Comparison of ENCODE assay signal across 8 cellular contexts in genomic region chr11:66841861-66842260, GRCh38. TPM values are rescaled to one million over a fixed set of nuclear protein-coding genes. Genes with fewer than 3 reads are reported as not detected.
DNase-seq lines count a peak whose midpoint lies in the region; ATAC-seq and TF ChIP-seq lines count a peak whose summit lies in the region.

No MANE protein-coding gene starts in this region.

- TF ChIP-seq EP300 in neural cell (conservative IDR thresholded peaks at IDR 0.05; ENCODE audit: poor library complexity, severe bottlenecking) = no peak

- no peak overlapping the region for H2AFZ ChIP-seq in MM.1S (ENCODE audit: low read length)
- no peak overlapping the region for H2AFZ ChIP-seq in neural cell (ENCODE audit: low read depth, low read length)

- TF ChIP-seq RAD21 in neural cell (conservative IDR thresholded peaks at IDR 0.05) = no peak

- TF ChIP-seq CTCF in C4-2B (conservative IDR thresholded peaks at IDR 0.05) = no peak
- TF ChIP-seq CTCF in MM.1S (IDR thresholded peaks at IDR 0.05; ENCODE audit: low read length) = no peak
- no peak for TF ChIP-seq CTCF in neural cell (IDR thresholded peaks at IDR 0.05; ENCODE audit: poor library complexity, severe bottlenecking)

- H3K4me1 ChIP-seq in MM.1S (ENCODE audit: low read length) (peaks cover 13% of the 10 kb centered on the region), duodenal mucosa (ENCODE audit: control insufficient read depth in 1 of 2, insufficient read depth in 2 of 2, low read length in 2 of 2) (peaks cover 23 to 28% of the 10 kb centered on the region in 2 donors)

- H3K36me3 ChIP-seq in MM.1S (replicated peaks; ENCODE audit: insufficient read depth, low read length) = no peaks in the 10 kb centered on the region
- peaks cover 11 to 31% of the 10 kb centered on the region in 2 donors for H3K36me3 ChIP-seq in duodenal mucosa (ENCODE audit: control insufficient read depth in 1 of 2, insufficient read depth in 2 of 2, low read length in 2 of 2)
- no peaks in the 10 kb centered on the region for H3K36me3 ChIP-seq in neural cell (ENCODE audit: insufficient read depth, low read length)

- H3K4me2 ChIP-seq in MM.1S (ENCODE audit: low read depth, low read length) (peak overlapping the region; percentile 99), neural cell (ENCODE audit: low read length) (peak overlapping the region; percentile 81)

- H3K9ac ChIP-seq in MM.1S (ENCODE audit: low read length) (peak overlapping the region; percentile 99; the same call in 1 of the 2 replicates), duodenal mucosa (ENCODE audit: low read depth in 1 of 2, low read length in 2 of 2) (peak overlapping the region; percentile 92 to 96), neural cell (ENCODE audit: low read length) (peak overlapping the region; percentile 88)

- H3F3A ChIP-seq in MM.1S (ENCODE audit: insufficient read depth, low read length) (peaks cover 6% of the 10 kb centered on the region; the same call in 1 of the 2 replicates), neural cell (ENCODE audit: insufficient read depth, low read length, poor library complexity, severe bottlenecking) (no peaks in the 10 kb centered on the region)

- H3K79me2 ChIP-seq in MM.1S (ENCODE audit: low read length) (peaks cover 55% of the 10 kb centered on the region), neural cell (replicated peaks; ENCODE audit: insufficient read depth, low read length) (peaks cover 24% of the 10 kb centered on the region)

- H3K4me3 ChIP-seq in MM.1S (ENCODE audit: low read length) = peak overlapping the region; percentile 100
- H3K4me3 ChIP-seq in duodenal mucosa (ENCODE audit: low read depth in 1 of 2, low read length in 2 of 2) = peak overlapping the region; percentile 95 to 99
- H3K4me3 ChIP-seq in neural cell (ENCODE audit: low read length) = peak overlapping the region; percentile 89

- H3K9me3 ChIP-seq in MM.1S (replicated peaks; ENCODE audit: insufficient read depth, low read length) = no peaks in the 10 kb centered on the region
- H3K9me3 ChIP-seq in duodenal mucosa (ENCODE audit: control insufficient read depth in 1 of 2, low read length in 2 of 2) = no peaks in the 10 kb centered on the region
- H3K9me3 ChIP-seq in neural cell (ENCODE audit: low read length) = no peaks in the 10 kb centered on the region

- no peak for ATAC-seq in HG02759 (IDR thresholded peaks at IDR 0.05; ENCODE audit: unreplicated experiment)
- ATAC-seq in HG02970 (IDR thresholded peaks at IDR 0.05; ENCODE audit: low FRiP score, unreplicated experiment) = no peak
- ATAC-seq in GM19328 (IDR thresholded peaks at IDR 0.05; ENCODE audit: unreplicated experiment) = no peak

- H3K27me3 ChIP-seq in MM.1S (replicated peaks; ENCODE audit: insufficient read depth, low read length) (no peaks in the 10 kb centered on the region), duodenal mucosa (ENCODE audit: control insufficient read depth in 1 of 2, insufficient read depth in 2 of 2, low read length in 2 of 2) (no peaks in the 10 kb centered on the region), neural cell (ENCODE audit: insufficient read depth, low read depth, low read length) (no peaks in the 10 kb centered on the region)

- peak overlapping the region; percentile 96; the same call in 1 of the 2 replicates for H3K27ac ChIP-seq in C4-2B
- no peak overlapping the region for H3K27ac ChIP-seq in MM.1S (ENCODE audit: low read length)
- no peak overlapping the region for H3K27ac ChIP-seq in duodenal mucosa (ENCODE audit: low read depth, low read length)
- H3K27ac ChIP-seq in neural cell (ENCODE audit: low read length) = peak overlapping the region; percentile 86

- DNase-seq in MM.1S = no peak
- no peak for DNase-seq in RKO (ENCODE audit: low spot score)

- no peaks in the 10 kb centered on the region for H3K9me2 ChIP-seq in MM.1S (replicated peaks; ENCODE audit: insufficient read depth, low read length)
- H3K9me2 ChIP-seq in neural cell (ENCODE audit: insufficient read depth, low read length) = no peaks in the 10 kb centered on the region

- no peaks in the 10 kb centered on the region for H4K20me1 ChIP-seq in MM.1S (ENCODE audit: insufficient read depth, low read length)
- H4K20me1 ChIP-seq in neural cell (ENCODE audit: insufficient read depth) = no peaks in the 10 kb centered on the region

TF ChIP-seq in neural cell, 6 proteins besides CTCF, POLR2A, EP300 and RAD21:
- TF ChIP-seq SMC3 (conservative IDR thresholded peaks at IDR 0.05; ENCODE audit: poor library complexity) (no peak), REST (IDR thresholded peaks at IDR 0.05; ENCODE audit: borderline replicate concordance) (no peak), MXI1 (conservative IDR thresholded peaks at IDR 0.05; ENCODE audit: poor library complexity, severe bottlenecking) (no peak), EZH2 (IDR thresholded peaks at IDR 0.05; ENCODE audit: borderline replicate concordance, insufficient read depth, low read length, poor library complexity, severe bottlenecking) (no peak), TAF1 (IDR thresholded peaks at IDR 0.05; ENCODE audit: low read depth) (no peak), POLR2AphosphoS5 (IDR thresholded peaks at IDR 0.05) (no peak)

RNA-seq across cellular contexts. Expression of gene RCE1, which starts 1.4 kb away (rescaled TPM):
- 50.5 and 58.2 TPM in 2 replicates for polyA plus RNA-seq in neural cell
- polyA minus RNA-seq in neural cell = 22.9 and 23.1 TPM in 2 replicates

RNA-seq across cellular contexts. Expression of gene LRFN4, which starts 15.0 kb away (rescaled TPM):
- polyA plus RNA-seq in neural cell = 85.0 and 104 TPM in 2 replicates
- polyA minus RNA-seq in neural cell = 95.7 and 111 TPM in 2 replicates

Comparison
In these comparisons a context has a peak if more than half of its experiments do, and no peak if none do; other contexts are left out.
1. H3K27ac ChIP-seq: peak in C4-2B (single experiment) and neural cell (single experiment); none in MM.1S (single experiment) and duodenal mucosa (single experiment).
2. Peak in every context shown above with its lines, with median percentiles within 50 percentile points of each other: H3K4me3 ChIP-seq and H3K9ac ChIP-seq.